Comparison of ENCODE assay signal across 17 cellular contexts in the genomic region with DNA sequence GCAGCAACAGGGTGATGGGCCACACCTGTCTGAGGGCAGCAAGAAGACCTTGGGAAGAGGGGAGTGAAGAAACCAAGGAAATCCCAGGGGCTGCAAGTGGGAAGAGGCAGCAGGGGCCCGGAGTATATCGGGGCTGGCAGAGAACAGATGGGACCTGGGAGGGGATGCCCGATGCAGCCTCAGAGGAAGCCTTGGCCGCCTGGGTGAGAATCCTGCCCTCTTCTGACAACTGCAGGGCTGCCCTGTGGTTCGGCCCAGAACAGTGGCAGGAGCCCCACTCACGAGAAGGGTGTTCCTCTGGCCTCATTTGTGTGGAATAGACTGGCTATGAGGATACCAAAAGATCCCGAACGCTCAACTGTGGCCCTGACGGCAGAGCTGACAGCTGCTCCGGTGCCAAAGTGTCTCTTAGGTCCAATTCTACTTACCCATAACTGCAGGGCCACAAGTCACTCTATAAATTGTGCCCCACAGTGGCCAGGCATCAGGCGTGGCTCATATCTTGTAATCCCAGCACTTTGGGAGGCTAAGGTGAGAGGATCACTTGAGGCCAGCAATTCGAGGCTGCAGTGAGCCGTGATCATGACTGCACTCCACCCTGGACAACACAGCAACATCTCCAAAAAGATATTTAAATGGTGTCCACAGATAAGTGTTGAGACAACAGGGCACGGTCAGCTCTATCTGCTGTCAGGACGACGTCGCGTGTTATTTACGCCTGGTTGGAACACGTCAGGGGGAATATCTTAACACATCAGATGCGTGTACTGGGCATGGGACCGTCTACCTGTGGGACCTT.
"Had no signal": no experiment of that assay in that cellular context is flagged by ENCODE, and none has a peak within 500 bp of the region (broad histone marks: within the 10 kb centered on the region; RNA-seq: fewer than 3 reads in every experiment).

No MANE protein-coding gene starts in this region.

- H3K9me3 ChIP-seq: body of pancreas, esophagus squamous epithelium, tibial artery, vagina had no signal

- H3K27me3 ChIP-seq: body of pancreas, esophagus squamous epithelium, tibial artery, vagina had no signal

- ATAC-seq: activated CD4-positive, CD25-positive, alpha-beta regulatory T cell treated with anti-CD3 and anti-CD28 coated beads, Interleukin-2, amount 50 U/mL, for 24 hours; body of pancreas; left ventricle myocardium superior had no signal

- H3K27ac Mint-ChIP-seq: activated naive CD4-positive, alpha-beta T cell treated with anti-CD3 and anti-CD28 coated beads, Interleukin-2, amount 50 U/mL, for 72 hours; stimulated activated memory B cell treated with anti-CD40 and anti-IgM and Interleukin-4, amounts not matched to agents 10 μg/mL and 1 μg/mL and 100 μg/mL, for 72 hours had no signal

- DNase-seq: activated CD4-positive, alpha-beta T cell treated with anti-CD3 and anti-CD28 coated beads, Interleukin-2, amount 50 U/mL, for 1 hour; activated gamma-delta T cell; body of pancreas; effector CD4-positive, alpha-beta T cell; esophagus squamous epithelium; hippocampal formation; left ventricle myocardium superior; mesendoderm; nephron progenitor cell; T1000 had no signal

- H3K9me3 Mint-ChIP-seq: activated naive CD4-positive, alpha-beta T cell treated with anti-CD3 and anti-CD28 coated beads, Interleukin-2, amount 50 U/mL, for 72 hours; central memory CD8-positive, alpha-beta T cell; stimulated activated memory B cell treated with anti-CD40 and anti-IgM and Interleukin-4, amounts not matched to agents 10 μg/mL and 1 μg/mL and 100 μg/mL, for 72 hours had no signal

- H3K4me3 Mint-ChIP-seq: central memory CD8-positive, alpha-beta T cell; nephron progenitor cell; stimulated activated memory B cell treated with anti-CD40 and anti-IgM and Interleukin-4, amounts not matched to agents 10 μg/mL and 1 μg/mL and 100 μg/mL, for 72 hours had no signal

- H3K36me3 ChIP-seq: esophagus squamous epithelium, tibial artery, vagina had no signal

- H3K4me1 ChIP-seq: body of pancreas had no signal

- H3K27me3 Mint-ChIP-seq: central memory CD8-positive, alpha-beta T cell had no signal

- H3K4me3 ChIP-seq: body of pancreas, coronary artery, esophagus squamous epithelium, tibial artery, vagina had no signal

- H3K36me3 Mint-ChIP-seq: activated naive CD4-positive, alpha-beta T cell treated with anti-CD3 and anti-CD28 coated beads, Interleukin-2, amount 50 U/mL, for 72 hours; stimulated activated memory B cell treated with anti-CD40 and anti-IgM and Interleukin-4, amounts not matched to agents 10 μg/mL and 1 μg/mL and 100 μg/mL, for 72 hours had no signal

- H3K27ac ChIP-seq: body of pancreas, coronary artery, esophagus squamous epithelium, tibial artery, vagina had no signal
